In genomic region chr1:246582301-246583055, GRCh38 we compare ENCODE assay signal across 1 cellular context.
TF ChIP-seq lines count a peak whose summit lies in the region.

No MANE protein-coding gene starts in this region.

TF ChIP-seq in HepG2, 621 proteins besides CTCF, POLR2A, EP300 and RAD21 (continued from another document and continues in another):
- TF ChIP-seq ZNF142 (CRISPR knock-in tag; IDR thresholded peaks at IDR 0.05) (no peak), E2F2 (CRISPR knock-in tag; IDR thresholded peaks at IDR 0.05; ENCODE audit: borderline replicate concordance) (no peak), ZSCAN22 (CRISPR knock-in tag; IDR thresholded peaks at IDR 0.05) (no peak), THAP9 (CRISPR knock-in tag; IDR thresholded peaks at IDR 0.05; ENCODE audit: borderline replicate concordance) (no peak), ZNF768 (CRISPR knock-in tag; IDR thresholded peaks at IDR 0.05) (no peak), MTERF4 (CRISPR knock-in tag; IDR thresholded peaks at IDR 0.05) (no peak), ZMYM2 (CRISPR knock-in tag; IDR thresholded peaks at IDR 0.05) (no peak), ZFP91 (CRISPR knock-in tag; IDR thresholded peaks at IDR 0.05; ENCODE audit: borderline replicate concordance) (0 out of 2 replicates have a peak, but pooled peaks have one; percentile 35), KAT8 (CRISPR knock-in tag; IDR thresholded peaks at IDR 0.05) (no peak), ZNF552 (CRISPR knock-in tag; IDR thresholded peaks at IDR 0.05; ENCODE audit: borderline replicate concordance) (no peak), ZFAT (CRISPR knock-in tag; conservative IDR thresholded peaks at IDR 0.05) (no peak), SRSF1 (optimal IDR thresholded peaks at IDR 0.05; ENCODE audit: low read depth, low read length) (no peak), SMC3 (IDR thresholded peaks at IDR 0.05; ENCODE audit: low read length) (no peak), CENPBD1 (CRISPR knock-in tag; IDR thresholded peaks at IDR 0.05; ENCODE audit: borderline replicate concordance, low read depth) (no peak), SNAPC4 (CRISPR knock-in tag; IDR thresholded peaks at IDR 0.05) (no peak), ZNF414 (CRISPR knock-in tag; IDR thresholded peaks at IDR 0.05) (peak; percentile 25; the same call in 1 of the 2 replicates), ZNF34 (CRISPR knock-in tag; IDR thresholded peaks at IDR 0.05; ENCODE audit: borderline replicate concordance) (no peak), ZBED4 (CRISPR knock-in tag; IDR thresholded peaks at IDR 0.05; ENCODE audit: borderline replicate concordance) (no peak), SMARCE1 (IDR thresholded peaks at IDR 0.05; ENCODE audit: borderline replicate concordance) (no peak), ZNF350 (CRISPR knock-in tag; IDR thresholded peaks at IDR 0.05; ENCODE audit: borderline replicate concordance, low read depth) (peak; percentile 45; the same call in 1 of the 2 replicates), HOXA7 (CRISPR knock-in tag; IDR thresholded peaks at IDR 0.05) (no peak), ZNF276 (CRISPR knock-in tag; IDR thresholded peaks at IDR 0.05; ENCODE audit: low read depth) (no peak), ZNF761 (CRISPR knock-in tag; conservative IDR thresholded peaks at IDR 0.05) (no peak), MEIS2 (CRISPR knock-in tag; IDR thresholded peaks at IDR 0.05) (no peak), HOXD1 (CRISPR knock-in tag; IDR thresholded peaks at IDR 0.05) (no peak)
